ENCODE assay signal across 7 cellular contexts in genomic region chr14:95233702-95234241, GRCh38.
A peak's percentile ranks its signal among the peaks of the same experiment; 100 is the strongest.
DNase-seq lines count a peak whose midpoint lies in the region; ATAC-seq and TF ChIP-seq lines count a peak whose summit lies in the region.

No MANE protein-coding gene starts in this region.

- TF ChIP-seq POLR2A in upper lobe of left lung (IDR thresholded peaks at IDR 0.05), result no peak

- H3K4me3 ChIP-seq in epithelial cell of proximal tubule (ENCODE audit: low read depth, low read length) (peak overlapping the region; percentile 23), upper lobe of left lung (no peak overlapping the region)

- peak overlapping the region; percentile 17 to 48 (median 38) for H3K27ac ChIP-seq in upper lobe of left lung

- TF ChIP-seq EP300 in upper lobe of left lung (IDR thresholded peaks at IDR 0.05), result peak in 1 of 4 donors; percentile 20

- ATAC-seq in GM19372 (IDR thresholded peaks at IDR 0.05; ENCODE audit: low read depth, unreplicated experiment) (peak; percentile 98), HG03066 (IDR thresholded peaks at IDR 0.05; ENCODE audit: low read depth, unreplicated experiment) (peak; percentile 98), upper lobe of left lung (ENCODE audit: low FRiP score in 2 of 2) (peak in 1 of 2 donors; percentile 39)

- CTCF ChIA-PET in HEK293T (lab: Yijun Ruan, JAX), result no interaction called here

- TF ChIP-seq CTCF in epithelial cell of proximal tubule (conservative IDR thresholded peaks at IDR 0.05; ENCODE audit: low read depth, low read length) (no peak), upper lobe of left lung (IDR thresholded peaks at IDR 0.05) (no peak)

- POLR2A ChIA-PET in HEK293T (lab: Yijun Ruan, JAX), result no interaction called here

- peaks cover 0 to 8% (median 4%) of the 10 kb centered on the region in 4 donors for H3K4me1 ChIP-seq in upper lobe of left lung

- DNase-seq in epithelial cell of proximal tubule (ENCODE audit: low read depth), result no peak
- peak in 1 of 2 donors; percentile 26 for DNase-seq in upper lobe of left lung
- DNase-seq in HEK293T (ENCODE audit: extremely low spot score), result no peak
- DNase-seq in posterior cingulate gyrus, result no peak
- no peak for DNase-seq in HT-29 (ENCODE audit: low spot score)

- no peaks in the 10 kb centered on the region for H3K27me3 ChIP-seq in upper lobe of left lung

- no peaks in the 10 kb centered on the region for H3K9me3 ChIP-seq in upper lobe of left lung

- intact Hi-C loops in posterior cingulate gyrus (cut with DNase I), result no loop called here

- WGBS in upper lobe of left lung, 2 donors, result 53 to 79% methylated on average over 9 of the region's 9 CpGs

- H3K36me3 ChIP-seq in upper lobe of left lung, result no peaks in the 10 kb centered on the region

TF ChIP-seq in HEK293T, 16 proteins besides CTCF, POLR2A, EP300 and RAD21:
- TF ChIP-seq SUZ12 (IDR thresholded peaks at IDR 0.05) (no peak), SP1 (IDR thresholded peaks at IDR 0.05) (no peak), FOXK2 (IDR thresholded peaks at IDR 0.05) (no peak), FOXM1 (IDR thresholded peaks at IDR 0.05; ENCODE audit: borderline replicate concordance) (no peak), ELF4 (IDR thresholded peaks at IDR 0.05) (no peak), NFRKB (IDR thresholded peaks at IDR 0.05) (no peak), L3MBTL2 (conservative IDR thresholded peaks at IDR 0.05) (no peak), LEF1 (IDR thresholded peaks at IDR 0.05; ENCODE audit: borderline replicate concordance) (no peak), CTBP1 (IDR thresholded peaks at IDR 0.05; ENCODE audit: borderline replicate concordance) (no peak), FOXA1 (IDR thresholded peaks at IDR 0.05) (no peak), BHLHE40 (IDR thresholded peaks at IDR 0.05; ENCODE audit: borderline replicate concordance) (no peak), TARDBP (IDR thresholded peaks at IDR 0.05) (no peak), ARNT (IDR thresholded peaks at IDR 0.05) (no peak), ZNF384 (IDR thresholded peaks at IDR 0.05) (no peak), HDGF (IDR thresholded peaks at IDR 0.05; ENCODE audit: borderline replicate concordance) (no peak)
- TF ChIP-seq, protein P1, sequence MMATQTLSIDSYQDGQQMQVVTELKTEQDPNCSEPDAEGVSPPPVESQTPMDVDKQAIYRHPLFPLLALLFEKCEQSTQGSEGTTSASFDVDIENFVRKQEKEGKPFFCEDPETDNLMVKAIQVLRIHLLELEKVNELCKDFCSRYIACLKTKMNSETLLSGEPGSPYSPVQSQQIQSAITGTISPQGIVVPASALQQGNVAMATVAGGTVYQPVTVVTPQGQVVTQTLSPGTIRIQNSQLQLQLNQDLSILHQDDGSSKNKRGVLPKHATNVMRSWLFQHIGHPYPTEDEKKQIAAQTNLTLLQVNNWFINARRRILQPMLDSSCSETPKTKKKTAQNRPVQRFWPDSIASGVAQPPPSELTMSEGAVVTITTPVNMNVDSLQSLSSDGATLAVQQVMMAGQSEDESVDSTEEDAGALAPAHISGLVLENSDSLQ (IDR thresholded peaks at IDR 0.05), result no peak
